Comparison of ENCODE assay signal across 24 cellular contexts in the genomic region with DNA sequence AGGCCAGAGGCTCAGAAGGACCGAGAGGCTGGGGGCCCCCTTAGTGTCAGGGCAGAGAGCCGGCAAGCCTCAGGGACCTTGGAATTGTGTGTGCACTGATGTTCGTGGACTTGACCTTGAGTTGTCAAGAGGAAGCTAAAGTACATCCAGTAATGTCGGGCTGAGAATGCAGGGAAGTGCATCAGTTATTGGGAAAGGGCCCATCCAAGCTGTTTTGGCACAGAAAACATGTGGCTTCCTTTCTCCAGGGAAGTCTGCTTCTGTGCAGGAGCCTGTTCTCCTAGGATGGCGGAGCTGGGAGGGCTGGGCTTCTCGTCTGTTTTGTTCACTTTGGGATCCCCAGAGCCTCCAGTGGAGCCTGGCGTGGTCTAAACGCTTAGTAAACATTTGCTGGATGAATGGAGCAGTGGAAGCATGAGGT. TPM values are rescaled to one million over a fixed set of nuclear protein-coding genes. Genes with fewer than 3 reads are reported as not detected.
A peak's percentile ranks its signal among the peaks of the same experiment; 100 is the strongest.
DNase-seq lines count a peak whose midpoint lies in the region; ATAC-seq and TF ChIP-seq lines count a peak whose summit lies in the region.
"Had no signal": no experiment of that assay in that cellular context is flagged by ENCODE, and none has a peak within 500 bp of the region (broad histone marks: within the 10 kb centered on the region; RNA-seq: fewer than 3 reads in every experiment).

No MANE protein-coding gene starts in this region.

- H3K4me3 ChIP-seq in GM23338: no peak overlapping the region
- no peak overlapping the region for H3K4me3 ChIP-seq in adrenal gland
- peak overlapping the region; percentile 25 for H3K4me3 ChIP-seq in left ventricle myocardium inferior
- H3K4me3 ChIP-seq: esophagus muscularis mucosa, K562, SJCRH30 had no signal

- TF ChIP-seq CTCF in GM23338 (conservative IDR thresholded peaks at IDR 0.05; ENCODE audit: low read depth in 2 of 2): no peak
- no peak for TF ChIP-seq CTCF in adrenal gland (IDR thresholded peaks at IDR 0.05)
- no peak for TF ChIP-seq CTCF in left ventricle myocardium inferior (IDR thresholded peaks at IDR 0.05; ENCODE audit: borderline replicate concordance)

- no peak overlapping the region for H3K27ac Mint-ChIP-seq in GM23338
- no peak overlapping the region for H3K27ac Mint-ChIP-seq in activated naive CD8-positive, alpha-beta T cell treated with anti-CD3 and anti-CD28 coated beads for 36 hours
- H3K27ac Mint-ChIP-seq in activated CD8-positive, alpha-beta memory T cell treated with anti-CD3 and anti-CD28 coated beads, Interleukin-2, amount 10 ng/mL, durations not matched to agents 7 days and 5 days: no peak overlapping the region
- H3K27ac Mint-ChIP-seq: activated T-helper 2 cell treated with anti-CD3 and anti-CD28 coated beads, Interferon-gamma antibody, Interleukin-2, Interleukin-4, amounts not matched to agents 10 μg/mL and 5 μg/mL and 100 μg/mL, durations not matched to agents 14 hours and 24 hours and 36 hours; CD4-positive, alpha-beta memory T cell; H9; natural killer cell treated with Interleukin-12 subunit alpha and Interleukin-12 subunit beta and Interleukin-15 and Interleukin-18, amount 100 ng/mL, for 72 hours had no signal

- H3K27me3 ChIP-seq in GM23338 (ENCODE audit: insufficient read depth): peaks cover 10% of the 10 kb centered on the region
- H3K27me3 ChIP-seq in adrenal gland: no peaks in the 10 kb centered on the region
- no peaks in the 10 kb centered on the region for H3K27me3 ChIP-seq in left ventricle myocardium inferior (ENCODE audit: low read depth)
- H3K27me3 ChIP-seq: esophagus muscularis mucosa, SJCRH30 had no signal

- ATAC-seq in GM23338: no peak
- no peak for ATAC-seq in activated CD8-positive, alpha-beta memory T cell treated with anti-CD3 and anti-CD28 coated beads, Interleukin-2, amount 10 ng/mL, durations not matched to agents 7 days and 5 days
- no peak for ATAC-seq in HG03039 (IDR thresholded peaks at IDR 0.05; ENCODE audit: unreplicated experiment)
- ATAC-seq: K562; natural killer cell treated with Interleukin-12 subunit alpha and Interleukin-12 subunit beta and Interleukin-15 and Interleukin-18, amount 100 ng/mL, for 72 hours; stimulated activated naive CD8-positive, alpha-beta T cell treated with anti-CD3 and anti-CD28 coated beads, Interleukin-15, Interleukin-2, amounts not matched to agents 100 U/mL and 50 U/mL, for 24 hours had no signal

- H3K36me3 ChIP-seq in GM23338 (ENCODE audit: insufficient read depth) (no peaks in the 10 kb centered on the region), adrenal gland (replicated peaks in 1 of 2) (no peaks in the 10 kb centered on the region), left ventricle myocardium inferior (peaks cover 31% of the 10 kb centered on the region)

- 17 to 50% (median 41%) methylated on average over 4 to 8 of the region's 8 CpGs for WGBS in adrenal gland, 4 donors

- intact Hi-C loops in adrenal gland (cut with DNase I): no loop called here
- intact Hi-C loops in left ventricle myocardium inferior (cut with micrococcal nuclease): no loop called here

- no peaks in the 10 kb centered on the region for H3K9me3 ChIP-seq in adrenal gland (replicated peaks in 1 of 3)
- H3K9me3 ChIP-seq in left ventricle myocardium inferior (replicated peaks): no peaks in the 10 kb centered on the region
- H3K9me3 ChIP-seq: esophagus muscularis mucosa, SJCRH30 had no signal

- no peaks in the 10 kb centered on the region for H3K79me2 ChIP-seq in GM23338 (replicated peaks; ENCODE audit: insufficient read depth)

- peaks cover 18% of the 10 kb centered on the region for H3K27me3 Mint-ChIP-seq in GM23338 (ENCODE audit: insufficient read depth, low read depth, poor library complexity)
- H3K27me3 Mint-ChIP-seq in activated naive CD8-positive, alpha-beta T cell treated with anti-CD3 and anti-CD28 coated beads for 36 hours: peaks cover 14% of the 10 kb centered on the region
- peaks cover 35% of the 10 kb centered on the region for H3K27me3 Mint-ChIP-seq in activated CD8-positive, alpha-beta memory T cell treated with anti-CD3 and anti-CD28 coated beads, Interleukin-2, amount 10 ng/mL, durations not matched to agents 7 days and 5 days

- no peaks in the 10 kb centered on the region for H3K9me2 ChIP-seq in GM23338 (ENCODE audit: insufficient read depth)

- no peak overlapping the region for H3K4me3 Mint-ChIP-seq in GM23338
- H3K4me3 Mint-ChIP-seq in activated naive CD8-positive, alpha-beta T cell treated with anti-CD3 and anti-CD28 coated beads for 36 hours: no peak overlapping the region
- no peak overlapping the region for H3K4me3 Mint-ChIP-seq in activated CD8-positive, alpha-beta memory T cell treated with anti-CD3 and anti-CD28 coated beads, Interleukin-2, amount 10 ng/mL, durations not matched to agents 7 days and 5 days
- H3K4me3 Mint-ChIP-seq: CD4-positive, alpha-beta memory T cell; central memory CD8-positive, alpha-beta T cell; H9; natural killer cell treated with Interleukin-12 subunit alpha and Interleukin-12 subunit beta and Interleukin-15 and Interleukin-18, amount 100 ng/mL, for 72 hours had no signal

- no peak overlapping the region for H3K4me2 ChIP-seq in GM23338

- no peaks in the 10 kb centered on the region for H3K36me3 Mint-ChIP-seq in GM23338 (ENCODE audit: low read depth)
- no peaks in the 10 kb centered on the region for H3K36me3 Mint-ChIP-seq in activated naive CD8-positive, alpha-beta T cell treated with anti-CD3 and anti-CD28 coated beads for 36 hours
- H3K36me3 Mint-ChIP-seq in activated CD8-positive, alpha-beta memory T cell treated with anti-CD3 and anti-CD28 coated beads, Interleukin-2, amount 10 ng/mL, durations not matched to agents 7 days and 5 days: no peaks in the 10 kb centered on the region
- H3K36me3 Mint-ChIP-seq: CD4-positive, alpha-beta memory T cell; natural killer cell treated with Interleukin-12 subunit alpha and Interleukin-12 subunit beta and Interleukin-15 and Interleukin-18, amount 100 ng/mL, for 72 hours had no signal

- H2AFZ ChIP-seq in GM23338: peak overlapping the region; percentile 63; the same call in 1 of the 2 replicates

- H3K27ac ChIP-seq in GM23338 (ENCODE audit: low read depth) (no peak overlapping the region), adrenal gland (peak overlapping the region in 1 of 5 donors; percentile 19), left ventricle myocardium inferior (replicated peaks) (peak overlapping the region; percentile 95)
- H3K27ac ChIP-seq: HL-60, SJCRH30 had no signal

- CTCF ChIA-PET in activated CD8-positive, alpha-beta memory T cell treated with anti-CD3 and anti-CD28 coated beads, Interleukin-2, amount 10 ng/mL, durations not matched to agents 7 days and 5 days (lab: Charles Lee): interaction anchor here (0.9 to 1.8 kb wide), 5 partner anchors 27 to 71 kb away, joined by 3 to 4 read pairs (median 4); no protein-coding TSS in a partner anchor

- H4K20me1 ChIP-seq in GM23338 (replicated peaks; ENCODE audit: insufficient read depth): no peaks in the 10 kb centered on the region

- H3F3A ChIP-seq in GM23338 (replicated peaks; ENCODE audit: low read depth): no peaks in the 10 kb centered on the region

- peaks cover 31% of the 10 kb centered on the region for H3K4me1 Mint-ChIP-seq in GM23338
- H3K4me1 Mint-ChIP-seq in activated naive CD8-positive, alpha-beta T cell treated with anti-CD3 and anti-CD28 coated beads for 36 hours: no peaks in the 10 kb centered on the region
- peaks cover 2% of the 10 kb centered on the region for H3K4me1 Mint-ChIP-seq in activated CD8-positive, alpha-beta memory T cell treated with anti-CD3 and anti-CD28 coated beads, Interleukin-2, amount 10 ng/mL, durations not matched to agents 7 days and 5 days
- H3K4me1 Mint-ChIP-seq: CD4-positive, alpha-beta memory T cell; central memory CD8-positive, alpha-beta T cell had no signal

- DNase-seq in GM23338 (ENCODE audit: low spot score): no peak
- DNase-seq in adrenal gland: peak in 4 of 7 donors; percentile 48 to 74 (median 50)
- peak; percentile 72 for DNase-seq in left ventricle myocardium inferior
- DNase-seq in retina: peak; percentile 39
- no peak for DNase-seq in activated naive CD8-positive, alpha-beta T cell treated with anti-CD3 and anti-CD28 coated beads for 36 hours
- DNase-seq in activated CD8-positive, alpha-beta memory T cell treated with anti-CD3 and anti-CD28 coated beads, Interleukin-2, amount 10 ng/mL, durations not matched to agents 7 days and 5 days: no peak
- DNase-seq in H4 (ENCODE audit: low spot score): no peak
- DNase-seq: activated CD4-positive, CD25-positive, alpha-beta regulatory T cell treated with anti-CD3 and anti-CD28 coated beads, Interleukin-2, amount 50 U/mL, for 72 hours; amniotic stem cell; CD4-positive, alpha-beta memory T cell; effector CD4-positive, alpha-beta T cell; H9; MV-4-11; NCI-H526 treated with DMSO at 0.1 percent for 48 hours; SJCRH30; stimulated activated naive CD8-positive, alpha-beta T cell treated with anti-CD3 and anti-CD28 coated beads, Interleukin-15, Interleukin-2, amounts not matched to agents 100 U/mL and 50 U/mL, for 24 hours; T-helper 9 cell had no signal

- no peak for TF ChIP-seq POLR2A in adrenal gland (IDR thresholded peaks at IDR 0.05)

- peaks cover 16% of the 10 kb centered on the region for H3K4me1 ChIP-seq in GM23338 (ENCODE audit: insufficient read depth)
- H3K4me1 ChIP-seq in adrenal gland (replicated peaks in 1 of 2): peaks cover 7 to 39% of the 10 kb centered on the region in 2 donors
- H3K4me1 ChIP-seq in left ventricle myocardium inferior: peaks cover 93% of the 10 kb centered on the region

- H3K9me3 Mint-ChIP-seq in GM23338: no peaks in the 10 kb centered on the region
- no peaks in the 10 kb centered on the region for H3K9me3 Mint-ChIP-seq in activated naive CD8-positive, alpha-beta T cell treated with anti-CD3 and anti-CD28 coated beads for 36 hours
- H3K9me3 Mint-ChIP-seq in activated CD8-positive, alpha-beta memory T cell treated with anti-CD3 and anti-CD28 coated beads, Interleukin-2, amount 10 ng/mL, durations not matched to agents 7 days and 5 days (ENCODE audit: low read depth): no peaks in the 10 kb centered on the region
- H3K9me3 Mint-ChIP-seq: activated T-helper 2 cell treated with anti-CD3 and anti-CD28 coated beads, Interferon-gamma antibody, Interleukin-2, Interleukin-4, amounts not matched to agents 10 μg/mL and 5 μg/mL and 100 μg/mL, durations not matched to agents 14 hours and 24 hours and 36 hours; central memory CD8-positive, alpha-beta T cell; H9; natural killer cell treated with Interleukin-12 subunit alpha and Interleukin-12 subunit beta and Interleukin-15 and Interleukin-18, amount 100 ng/mL, for 72 hours had no signal

TF ChIP-seq in GM23338, 12 proteins besides CTCF, POLR2A, EP300 and RAD21 (continues in another document):
- no peak for TF ChIP-seq ZNF114 (CRISPR knock-in tag; IDR thresholded peaks at IDR 0.05)

RNA-seq across cellular contexts. Expression of gene ATOH8, which starts 23.7 kb away (rescaled TPM):
- total RNA-seq in GM23338 (2014; rRNA removed; shearing (Covaris generic)): 0.62 and 0.97 TPM in 2 replicates
- polyA plus RNA-seq in GM23338 (2016; fragmentation: Nextera tagmentation; extraction: Ambion mirVana) (0.11 and 0.45 TPM in 2 replicates), adrenal gland (10 to 100 TPM in 1 of 3 donors, 1 to 10 TPM in 1, under 1 TPM in 1; 0.88 to 10.1 (median 6.4) TPM)
- total RNA-seq in adrenal gland (10 to 100 TPM in 3 of 8 donors, 1 to 10 TPM in 5; 3.3 to 44.0 (median 7.3) TPM), left ventricle myocardium inferior (23.3 TPM)
- total RNA-seq in activated naive CD8-positive, alpha-beta T cell treated with anti-CD3 and anti-CD28 coated beads for 36 hours: not detected
- total RNA-seq in activated CD8-positive, alpha-beta memory T cell treated with anti-CD3 and anti-CD28 coated beads, Interleukin-2, amount 10 ng/mL, durations not matched to agents 7 days and 5 days: under 1 TPM; 0.12 to 0.40 TPM
- 13.1 and 13.6 TPM in 2 replicates for total RNA-seq in H4 (2014; rRNA removed; shearing (Covaris generic))
- total RNA-seq: CD4-positive, alpha-beta memory T cell; K562; natural killer cell treated with Interleukin-12 subunit alpha and Interleukin-12 subunit beta and Interleukin-15 and Interleukin-18, amount 100 ng/mL, for 72 hours had no signal
- polyA plus RNA-seq: CD4-positive, alpha-beta memory T cell; K562 had no signal

Comparison
In these comparisons a context has a peak if more than half of its experiments do, and no peak if none do; other contexts are left out.
1. DNase-seq: peak in adrenal gland (4 of 7), left ventricle myocardium inferior (single experiment) and retina (single experiment); none in GM23338 (single experiment), activated naive CD8-positive, alpha-beta T cell treated with anti-CD3 and anti-CD28 coated beads for 36 hours (single experiment), activated CD8-positive, alpha-beta memory T cell treated with anti-CD3 and anti-CD28 coated beads, Interleukin-2, amount 10 ng/mL, durations not matched to agents 7 days and 5 days (single experiment) and H4 (single experiment).